ENCODE assay signal across 17 cellular contexts in the genomic region with DNA sequence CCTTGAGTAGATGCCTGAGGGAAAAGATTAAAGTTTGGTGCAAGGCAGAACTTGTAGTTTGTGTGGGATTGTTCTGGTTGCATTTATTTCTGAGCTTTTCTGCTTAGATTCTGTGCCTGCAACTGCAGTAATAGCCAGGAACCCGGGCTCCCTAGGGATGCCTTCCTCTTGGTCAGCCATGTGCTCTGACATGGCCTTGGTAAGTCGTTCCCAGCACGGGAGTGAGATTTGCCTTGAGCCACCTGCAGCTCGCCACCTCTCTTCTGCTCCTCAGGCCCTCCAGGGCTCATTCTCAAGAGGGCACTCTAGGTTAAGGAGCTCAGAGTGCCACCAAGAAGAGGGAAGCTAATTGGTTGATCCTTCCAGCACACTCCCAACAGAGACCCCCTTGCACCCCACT.
DNase-seq lines count a peak whose midpoint lies in the region; ATAC-seq and TF ChIP-seq lines count a peak whose summit lies in the region.
"Had no signal": no experiment of that assay in that cellular context is flagged by ENCODE, and none has a peak within 500 bp of the region (broad histone marks: within the 10 kb centered on the region; RNA-seq: fewer than 3 reads in every experiment).

No MANE protein-coding gene starts in this region.

- H3K4me1 ChIP-seq in trophoblast cell (ENCODE audit: control insufficient read depth in 1 of 2, insufficient read depth in 2 of 2, low read length in 2 of 2): no peaks in the 10 kb centered on the region

- no peak overlapping the region for H3K4me3 ChIP-seq in trophoblast cell (ENCODE audit: low read depth, low read length)
- H3K4me3 ChIP-seq: GM12878, GM23338 had no signal

- H3K36me3 ChIP-seq in trophoblast cell (ENCODE audit: control insufficient read depth in 1 of 2, insufficient read depth in 2 of 2, low read length in 2 of 2): no peaks in the 10 kb centered on the region

- H3K4me1 Mint-ChIP-seq in glutamatergic neuron (ENCODE audit: low read depth, unreplicated experiment): no peaks in the 10 kb centered on the region
- H3K4me1 Mint-ChIP-seq: CD4-positive, alpha-beta memory T cell had no signal

- no peak for ATAC-seq in GM19397 (IDR thresholded peaks at IDR 0.05; ENCODE audit: unreplicated experiment)
- ATAC-seq: GM12878, GM23338, HCT116 had no signal

- no peak overlapping the region for H3K18ac ChIP-seq in trophoblast cell (ENCODE audit: low read length)

- no peak overlapping the region for H3K23ac ChIP-seq in trophoblast cell (ENCODE audit: low read length)

- TF ChIP-seq CTCF in glutamatergic neuron (IDR thresholded peaks at IDR 0.05; ENCODE audit: partially characterized antibody, unreplicated experiment): no peak

- H3K27me3 ChIP-seq in trophoblast cell (ENCODE audit: insufficient read depth, low read length): no peaks in the 10 kb centered on the region

- no peak overlapping the region for H4K91ac ChIP-seq in trophoblast cell (ENCODE audit: low read depth, low read length)

- H3K79me1 ChIP-seq in trophoblast cell (ENCODE audit: low read length): no peaks in the 10 kb centered on the region

- no CpG with 5 or more reads among the region's 4 CpGs for whole genome bisulfite sequencing in trophoblast cell (ENCODE audit: extremely low coverage, insufficient coverage, insufficient read length)

- no peak overlapping the region for H3K4me3 Mint-ChIP-seq in glutamatergic neuron (ENCODE audit: unreplicated experiment)
- H3K4me3 Mint-ChIP-seq: CD4-positive, alpha-beta memory T cell; GM23338; H9 had no signal

- DNase-seq in NCI-H524 (lab: John Stamatoyannopoulos, UW): peak; percentile 31 to 53
- peak; percentile 53 for DNase-seq in glutamatergic neuron
- peak; percentile 16 to 22 for DNase-seq in trophoblast cell
- DNase-seq in NCI-H1694 (lab: John Stamatoyannopoulos, UW): no peak
- no peak for DNase-seq in GM19238 (ENCODE audit: insufficient read length, low spot score)
- DNase-seq: C1 segment of cervical spinal cord; Calu3; CD4-positive, alpha-beta memory T cell; COR-L47; DMS53; EL; GDM1; H9 had no signal

- no peak overlapping the region for H2AFZ ChIP-seq in trophoblast cell (ENCODE audit: insufficient read depth, low read length, poor library complexity)
- H2AFZ ChIP-seq: GM23338 had no signal

- no peak overlapping the region for H3K9ac ChIP-seq in trophoblast cell (ENCODE audit: low read length)

- no peak overlapping the region for H4K8ac ChIP-seq in trophoblast cell (ENCODE audit: low read depth, low read length)

- H3K14ac ChIP-seq in trophoblast cell (ENCODE audit: low read length): no peak overlapping the region

- no peak overlapping the region for H3K4ac ChIP-seq in trophoblast cell (ENCODE audit: low read depth, low read length)

- no peak overlapping the region for H3K27ac ChIP-seq in trophoblast cell (ENCODE audit: low read depth, low read length)

- no peaks in the 10 kb centered on the region for H3K36me3 Mint-ChIP-seq in glutamatergic neuron (ENCODE audit: unreplicated experiment)
- H3K36me3 Mint-ChIP-seq: CD4-positive, alpha-beta memory T cell had no signal

- peaks cover 4% of the 10 kb centered on the region for H3K9me3 ChIP-seq in trophoblast cell (ENCODE audit: insufficient read depth, low read depth, low read length)

- H3K27me3 Mint-ChIP-seq in glutamatergic neuron (ENCODE audit: unreplicated experiment): peaks cover 4% of the 10 kb centered on the region

- H3K79me2 ChIP-seq in trophoblast cell (ENCODE audit: control insufficient read depth, insufficient read depth, low read length, poor library complexity): no peaks in the 10 kb centered on the region

- no peak overlapping the region for H2AK5ac ChIP-seq in trophoblast cell (ENCODE audit: low read length)

- no peak overlapping the region for H4K12ac ChIP-seq in trophoblast cell (ENCODE audit: low read depth, low read length)

- peaks cover 2% of the 10 kb centered on the region for H3K9me3 Mint-ChIP-seq in glutamatergic neuron (ENCODE audit: unreplicated experiment)
- H3K9me3 Mint-ChIP-seq: GM23338, H9 had no signal

- H3K4me2 ChIP-seq in trophoblast cell (ENCODE audit: low read length): no peak overlapping the region
- H3K4me2 ChIP-seq: GM23338 had no signal

- H2BK120ac ChIP-seq in trophoblast cell (ENCODE audit: insufficient read depth, low read length, poor library complexity): no peak overlapping the region

- no peak overlapping the region for H2BK5ac ChIP-seq in trophoblast cell (ENCODE audit: low read depth, low read length, poor library complexity)

- H3K27ac Mint-ChIP-seq in glutamatergic neuron (ENCODE audit: unreplicated experiment): no peak overlapping the region
- H3K27ac Mint-ChIP-seq: CD4-positive, alpha-beta memory T cell; GM23338; H9 had no signal

- H2BK12ac ChIP-seq in trophoblast cell (ENCODE audit: low read length): no peak overlapping the region

Comparison
In these comparisons a context has a peak if more than half of its experiments do, and no peak if none do; other contexts are left out.
1. DNase-seq: peak in NCI-H524 (2 of 2), glutamatergic neuron (single experiment) and trophoblast cell (2 of 2); none in NCI-H1694 (single experiment) and GM19238 (single experiment).